ENCODE assay signal across 2 cellular contexts in the genomic region with DNA sequence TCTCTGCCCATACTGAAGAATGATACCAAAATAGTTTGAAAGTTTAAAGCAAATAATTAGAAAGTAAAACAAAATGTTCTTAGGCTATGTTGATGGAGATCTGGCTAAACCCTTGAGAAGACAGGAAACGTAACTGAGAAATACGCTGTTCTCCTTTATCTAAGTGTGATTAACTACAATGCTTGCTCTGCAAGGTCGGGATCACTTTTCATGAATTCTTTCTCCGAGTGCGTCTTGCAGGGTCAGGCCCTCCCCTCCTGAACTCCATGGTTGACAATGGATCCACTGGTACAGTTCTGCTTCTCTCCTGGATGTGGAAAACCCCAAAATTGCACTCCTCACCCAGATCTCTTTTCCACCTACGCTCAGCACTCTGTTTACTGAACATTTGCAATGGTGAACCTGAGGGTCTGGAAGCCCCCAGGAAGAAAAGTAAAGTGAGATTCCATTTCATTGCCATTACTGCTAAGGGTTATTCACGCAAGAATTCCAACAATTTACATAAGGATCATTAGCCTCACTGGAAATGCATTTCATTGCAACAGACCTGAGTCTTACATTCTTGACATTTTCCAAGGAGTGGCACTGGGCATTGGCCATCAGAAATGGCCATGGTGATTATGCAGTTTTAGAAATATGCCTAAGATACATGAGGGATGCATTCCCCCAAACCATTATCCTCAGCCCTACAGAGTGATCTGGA.
TF ChIP-seq lines count a peak whose summit lies in the region.

No MANE protein-coding gene starts in this region.

TF ChIP-seq in SK-N-SH treated with all-trans-retinoic acid at 6 μM for 48 hours, 23 proteins besides CTCF, POLR2A, EP300 and RAD21:
- TF ChIP-seq, protein P1, sequence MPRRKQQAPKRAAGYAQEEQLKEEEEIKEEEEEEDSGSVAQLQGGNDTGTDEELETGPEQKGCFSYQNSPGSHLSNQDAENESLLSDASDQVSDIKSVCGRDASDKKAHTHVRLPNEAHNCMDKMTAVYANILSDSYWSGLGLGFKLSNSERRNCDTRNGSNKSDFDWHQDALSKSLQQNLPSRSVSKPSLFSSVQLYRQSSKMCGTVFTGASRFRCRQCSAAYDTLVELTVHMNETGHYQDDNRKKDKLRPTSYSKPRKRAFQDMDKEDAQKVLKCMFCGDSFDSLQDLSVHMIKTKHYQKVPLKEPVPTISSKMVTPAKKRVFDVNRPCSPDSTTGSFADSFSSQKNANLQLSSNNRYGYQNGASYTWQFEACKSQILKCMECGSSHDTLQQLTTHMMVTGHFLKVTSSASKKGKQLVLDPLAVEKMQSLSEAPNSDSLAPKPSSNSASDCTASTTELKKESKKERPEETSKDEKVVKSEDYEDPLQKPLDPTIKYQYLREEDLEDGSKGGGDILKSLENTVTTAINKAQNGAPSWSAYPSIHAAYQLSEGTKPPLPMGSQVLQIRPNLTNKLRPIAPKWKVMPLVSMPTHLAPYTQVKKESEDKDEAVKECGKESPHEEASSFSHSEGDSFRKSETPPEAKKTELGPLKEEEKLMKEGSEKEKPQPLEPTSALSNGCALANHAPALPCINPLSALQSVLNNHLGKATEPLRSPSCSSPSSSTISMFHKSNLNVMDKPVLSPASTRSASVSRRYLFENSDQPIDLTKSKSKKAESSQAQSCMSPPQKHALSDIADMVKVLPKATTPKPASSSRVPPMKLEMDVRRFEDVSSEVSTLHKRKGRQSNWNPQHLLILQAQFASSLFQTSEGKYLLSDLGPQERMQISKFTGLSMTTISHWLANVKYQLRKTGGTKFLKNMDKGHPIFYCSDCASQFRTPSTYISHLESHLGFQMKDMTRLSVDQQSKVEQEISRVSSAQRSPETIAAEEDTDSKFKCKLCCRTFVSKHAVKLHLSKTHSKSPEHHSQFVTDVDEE (CRISPR knock-in tag; IDR thresholded peaks at IDR 0.05) = no peak
- TF ChIP-seq TOX (CRISPR knock-in tag; IDR thresholded peaks at IDR 0.05; ENCODE audit: borderline replicate concordance) (no peak), ISL1 (CRISPR knock-in tag; IDR thresholded peaks at IDR 0.05) (peak; percentile 46)

TF ChIP-seq in SK-N-SH, 30 proteins besides CTCF, POLR2A, EP300 and RAD21:
- TF ChIP-seq, protein P2, sequence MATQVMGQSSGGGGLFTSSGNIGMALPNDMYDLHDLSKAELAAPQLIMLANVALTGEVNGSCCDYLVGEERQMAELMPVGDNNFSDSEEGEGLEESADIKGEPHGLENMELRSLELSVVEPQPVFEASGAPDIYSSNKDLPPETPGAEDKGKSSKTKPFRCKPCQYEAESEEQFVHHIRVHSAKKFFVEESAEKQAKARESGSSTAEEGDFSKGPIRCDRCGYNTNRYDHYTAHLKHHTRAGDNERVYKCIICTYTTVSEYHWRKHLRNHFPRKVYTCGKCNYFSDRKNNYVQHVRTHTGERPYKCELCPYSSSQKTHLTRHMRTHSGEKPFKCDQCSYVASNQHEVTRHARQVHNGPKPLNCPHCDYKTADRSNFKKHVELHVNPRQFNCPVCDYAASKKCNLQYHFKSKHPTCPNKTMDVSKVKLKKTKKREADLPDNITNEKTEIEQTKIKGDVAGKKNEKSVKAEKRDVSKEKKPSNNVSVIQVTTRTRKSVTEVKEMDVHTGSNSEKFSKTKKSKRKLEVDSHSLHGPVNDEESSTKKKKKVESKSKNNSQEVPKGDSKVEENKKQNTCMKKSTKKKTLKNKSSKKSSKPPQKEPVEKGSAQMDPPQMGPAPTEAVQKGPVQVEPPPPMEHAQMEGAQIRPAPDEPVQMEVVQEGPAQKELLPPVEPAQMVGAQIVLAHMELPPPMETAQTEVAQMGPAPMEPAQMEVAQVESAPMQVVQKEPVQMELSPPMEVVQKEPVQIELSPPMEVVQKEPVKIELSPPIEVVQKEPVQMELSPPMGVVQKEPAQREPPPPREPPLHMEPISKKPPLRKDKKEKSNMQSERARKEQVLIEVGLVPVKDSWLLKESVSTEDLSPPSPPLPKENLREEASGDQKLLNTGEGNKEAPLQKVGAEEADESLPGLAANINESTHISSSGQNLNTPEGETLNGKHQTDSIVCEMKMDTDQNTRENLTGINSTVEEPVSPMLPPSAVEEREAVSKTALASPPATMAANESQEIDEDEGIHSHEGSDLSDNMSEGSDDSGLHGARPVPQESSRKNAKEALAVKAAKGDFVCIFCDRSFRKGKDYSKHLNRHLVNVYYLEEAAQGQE (IDR thresholded peaks at IDR 0.05; ENCODE audit: low read depth, low read length) = no peak
- TF ChIP-seq MXI1 (IDR thresholded peaks at IDR 0.05; ENCODE audit: low read depth, low read length) (no peak), GATA2 (CRISPR knock-in tag; IDR thresholded peaks at IDR 0.05) (no peak), FOXJ3 (CRISPR knock-in tag; IDR thresholded peaks at IDR 0.05) (no peak), TEAD4 (IDR thresholded peaks at IDR 0.05; ENCODE audit: borderline replicate concordance, insufficient read depth) (no peak), GABPA (IDR thresholded peaks at IDR 0.05; ENCODE audit: low read depth) (no peak)
TF ChIP-seq in SK-N-SH: peak in this region for 0.
